Comparison of ENCODE assay signal across 8 cellular contexts in genomic region chr6:158475344-158476302, GRCh38.
DNase-seq lines count a peak whose midpoint lies in the region; ATAC-seq, FAIRE-seq and TF ChIP-seq lines count a peak whose summit lies in the region.

No MANE protein-coding gene starts in this region.

- POLR2A ChIA-PET in AG04449 (lab: Yijun Ruan, JAX) = interaction anchor here (1.4 kb wide), 2 partner anchors 12 to 238 kb away, joined by 3 to 4 read pairs; no protein-coding TSS in a partner anchor

- DNase-seq in AG04449 (ENCODE audit: low read depth, low spot score) (peak; percentile 65), NCI-H1694 treated with DMSO at 0.1 percent for 48 hours (lab: John Stamatoyannopoulos, UW) (peak; percentile 59), astrocyte (ENCODE audit: low read depth) (peak; percentile 74), neural crest cell (ENCODE audit: low read depth, low spot score) (no peak), activated gamma-delta T cell (lab: John Stamatoyannopoulos, UW) (no peak), T-helper 1 cell (no peak)

- H3K4me1 Mint-ChIP-seq in astrocyte (ENCODE audit: low read depth, unreplicated experiment) = peaks cover 15% of the 10 kb centered on the region
- H3K4me1 Mint-ChIP-seq in neural crest cell = no peaks in the 10 kb centered on the region

- H3K4me3 ChIP-seq in AG04449 (ENCODE audit: low read depth, low read length) (no peak overlapping the region), astrocyte (ENCODE audit: insufficient read depth, low read depth, low read length) (no peak overlapping the region)

- no peaks in the 10 kb centered on the region for H3K27me3 ChIP-seq in astrocyte (ENCODE audit: insufficient read depth, low read length)

- TF ChIP-seq CTCF in AG04449 (IDR thresholded peaks at IDR 0.05; ENCODE audit: insufficient read depth, low read length, missing control alignments) (no peak), astrocyte (IDR thresholded peaks at IDR 0.05; ENCODE audit: insufficient read depth, low read depth, low read length) (no peak), neural crest cell (conservative IDR thresholded peaks at IDR 0.05) (no peak)

- H3K36me3 Mint-ChIP-seq in astrocyte (ENCODE audit: low read depth, unreplicated experiment) (peaks cover 13% of the 10 kb centered on the region), neural crest cell (ENCODE audit: low read depth) (peaks cover 19% of the 10 kb centered on the region)

- H3K9ac ChIP-seq in astrocyte (ENCODE audit: low read length) = peak overlapping the region; percentile 10

- peak; percentile 83 for ATAC-seq in GM18867 (IDR thresholded peaks at IDR 0.05; ENCODE audit: unreplicated experiment)
- peak; percentile 85 for ATAC-seq in HG02885 (IDR thresholded peaks at IDR 0.05; ENCODE audit: poor library complexity, unreplicated experiment)

- CTCF ChIA-PET in AG04449 (lab: Yijun Ruan, JAX) = interaction anchor here (1.2 to 1.4 kb wide), 3 partner anchors 12 to 255 kb away, joined by 3 to 10 read pairs (median 3); no protein-coding TSS in a partner anchor

- H3K9me3 ChIP-seq in astrocyte (ENCODE audit: insufficient read depth, low read depth, low read length) = no peaks in the 10 kb centered on the region

- peaks cover 17% of the 10 kb centered on the region for H3K4me1 ChIP-seq in astrocyte (ENCODE audit: insufficient read depth, low read length)

- H3K4me3 Mint-ChIP-seq in astrocyte (ENCODE audit: unreplicated experiment) (no peak overlapping the region), neural crest cell (no peak overlapping the region)

- peak overlapping the region; percentile 17 for H3K4me2 ChIP-seq in astrocyte (ENCODE audit: low read length)

- H3K36me3 ChIP-seq in astrocyte (ENCODE audit: insufficient read depth, low read length) = no peaks in the 10 kb centered on the region

- no peak overlapping the region for H2AFZ ChIP-seq in astrocyte (ENCODE audit: low read depth, low read length)

- no peaks in the 10 kb centered on the region for H3K79me2 ChIP-seq in astrocyte (ENCODE audit: insufficient read depth, low read length)

- FAIRE-seq in astrocyte (lab: Jason Lieb, UNC) = no peak

- H3K9me3 Mint-ChIP-seq in astrocyte (ENCODE audit: unreplicated experiment) (peaks cover 1% of the 10 kb centered on the region), neural crest cell (peaks cover 3% of the 10 kb centered on the region)

- H3K27ac ChIP-seq in astrocyte (ENCODE audit: low read depth, low read length) = peak overlapping the region; percentile 32

- peaks cover 3% of the 10 kb centered on the region for H4K20me1 ChIP-seq in astrocyte (ENCODE audit: insufficient read depth, low read length)

- H3K27ac Mint-ChIP-seq in astrocyte (ENCODE audit: unreplicated experiment) = peak overlapping the region; percentile 55
- peak overlapping the region; percentile 79 for H3K27ac Mint-ChIP-seq in neural crest cell (ENCODE audit: unreplicated experiment)

- H3K27me3 Mint-ChIP-seq in astrocyte (ENCODE audit: low read depth, unreplicated experiment) (no peaks in the 10 kb centered on the region), neural crest cell (ENCODE audit: low read depth) (no peaks in the 10 kb centered on the region)

Comparison
In these comparisons a context has a peak if more than half of its experiments do, and no peak if none do; other contexts are left out.
1. DNase-seq: peak in AG04449 (single experiment), NCI-H1694 treated with DMSO at 0.1 percent for 48 hours (single experiment) and astrocyte (single experiment); none in neural crest cell (single experiment), activated gamma-delta T cell (single experiment) and T-helper 1 cell (0 of 5).